8 cellular contexts compared by ENCODE assay signal in genomic region chr11:15649371-15650104, GRCh38.
DNase-seq lines count a peak whose midpoint lies in the region; ATAC-seq, FAIRE-seq and TF ChIP-seq lines count a peak whose summit lies in the region.

No MANE protein-coding gene starts in this region.

- H3K4me3 ChIP-seq in GM12878 (no peak overlapping the region), parathyroid adenoma (ENCODE audit: low read depth, low read length) (peak overlapping the region; percentile 48)

- DNase-seq in GM12878 (ENCODE audit: low read depth, low spot score) = no peak
- DNase-seq in globus pallidus (ENCODE audit: low spot score) = no peak
- no peak for DNase-seq in NCI-H2107 (lab: John Stamatoyannopoulos, UW)
- DNase-seq in DMS 273 (lab: John Stamatoyannopoulos, UW; ENCODE audit: unreplicated experiment) = no peak

- BruUV-seq in GM12878 (replicated peaks; lab: Mats Ljungman, UMichigan) = no TSS peak

- FAIRE-seq in GM12878 (lab: Jason Lieb, UNC) = no peak

- intact Hi-C loops in GM12878 (cut with micrococcal nuclease; ENCODE audit: unreplicated experiment) = loop anchor here (2.0 kb wide), 2 partner anchors 323 to 963 kb away; no protein-coding TSS in a partner anchor

- H3K4me1 ChIP-seq in GM12878 (ENCODE audit: control insufficient read depth, insufficient read depth, low read length) = no peaks in the 10 kb centered on the region; the same call in 1 of the 2 replicates
- no peaks in the 10 kb centered on the region for H3K4me1 ChIP-seq in parathyroid adenoma

- SMC1A ChIA-PET in GM12878 (lab: Charles Lee; ENCODE audit: uncharacterized antibody, unreplicated experiment) = interaction anchor here (0.8 to 1.5 kb wide), 5 partner anchors 111 to 338 kb away, joined by 3 to 6 read pairs (median 3); no protein-coding TSS in a partner anchor

- TF ChIP-seq POLR2A in GM12878 (IDR thresholded peaks at IDR 0.05; ENCODE audit: low read depth, low read length) = no peak

- H3K79me2 ChIP-seq in GM12878 (ENCODE audit: control insufficient read depth, insufficient read depth, low read length) (no peaks in the 10 kb centered on the region), parathyroid adenoma (no peaks in the 10 kb centered on the region)

- H3K36me3 ChIP-seq in GM12878 (ENCODE audit: control insufficient read depth in 2 of 2, insufficient read depth in 2 of 2, low read length in 1 of 2) = no peaks in the 10 kb centered on the region
- H3K36me3 ChIP-seq in parathyroid adenoma (ENCODE audit: control insufficient read depth, insufficient read depth, low read length) = no peaks in the 10 kb centered on the region

- TF ChIP-seq CTCF in GM12878 (IDR thresholded peaks at IDR 0.05 in 2 of 3, conservative IDR thresholded peaks at IDR 0.05 in 1 of 3; ENCODE audit: control insufficient read depth in 2 of 3, extremely low read depth in 1 of 3, insufficient read depth in 1 of 3, low read depth in 3 of 3, low read length in 3 of 3) (no peak), parathyroid adenoma (IDR thresholded peaks at IDR 0.05) (no peak)

- no peak for TF ChIP-seq EP300 in GM12878 (IDR thresholded peaks at IDR 0.05; ENCODE audit: borderline replicate concordance in 1 of 2, control insufficient read depth in 1 of 2, low read depth in 2 of 2, low read length in 2 of 2)

- H3K9me3 ChIP-seq in GM12878 (replicated peaks; ENCODE audit: control insufficient read depth, insufficient read depth, low read length) = no peaks in the 10 kb centered on the region
- no peaks in the 10 kb centered on the region for H3K9me3 ChIP-seq in parathyroid adenoma (ENCODE audit: control insufficient read depth, low read length)

- H2AFZ ChIP-seq in GM12878 (ENCODE audit: control insufficient read depth, low read depth, low read length) (no peak overlapping the region), parathyroid adenoma (peak overlapping the region; percentile 47)

- CTCF ChIA-PET in GM12878 (lab: Yijun Ruan, JAX) = interaction anchor here (0.6 to 1.7 kb wide), 16 partner anchors 8 to 964 kb away, joined by 3 to 6 read pairs (median 4); no protein-coding TSS in a partner anchor

- H4K20me1 ChIP-seq in GM12878 (ENCODE audit: control insufficient read depth, insufficient read depth) = no peaks in the 10 kb centered on the region

- RAD21 ChIA-PET in GM12878 (lab: Charles Lee; ENCODE audit: unreplicated experiment) = interaction anchor here (1.2 to 1.9 kb wide), 3 partner anchors 332 to 964 kb away, joined by 3 to 7 read pairs (median 5); no protein-coding TSS in a partner anchor

- in situ Hi-C loops in GM12878 (cut with MboI) = no loop called here

- H3K27ac ChIP-seq in GM12878 (ENCODE audit: control insufficient read depth, insufficient read depth) (no peak overlapping the region), parathyroid adenoma (no peak overlapping the region)

- ATAC-seq in GM18873 (IDR thresholded peaks at IDR 0.05; ENCODE audit: low FRiP score, unreplicated experiment) (peak; percentile 5), HG02870 (IDR thresholded peaks at IDR 0.05; ENCODE audit: unreplicated experiment) (peak; percentile 11), GM12878 (peak; percentile 25)
- no peak for ATAC-seq in activated CD4-positive, CD25-positive, alpha-beta regulatory T cell treated with anti-CD3 and anti-CD28 coated beads, Interleukin-2, amount 50 U/mL, for 24 hours

- H3K9ac ChIP-seq in GM12878 (ENCODE audit: control insufficient read depth, insufficient read depth, low read length) (no peak overlapping the region), parathyroid adenoma (no peak overlapping the region)

- no peak for TF ChIP-seq RAD21 in GM12878 (IDR thresholded peaks at IDR 0.05; ENCODE audit: insufficient read depth, low read depth, low read length)

- 29% methylated on average over 14 of the region's 14 CpGs for WGBS in GM12878 (ENCODE audit: insufficient coverage, insufficient replicate concordance, low lambda C conversion rate, missing lambda C conversion rate)

- peaks cover 3 to 4% of the 10 kb centered on the region in 2 experiments; a peak in 2 of 4 replicates for H3K27me3 ChIP-seq in GM12878 (replicated peaks in 1 of 2; ENCODE audit: control insufficient read depth in 2 of 2, insufficient read depth in 2 of 2, low read length in 1 of 2)
- H3K27me3 ChIP-seq in parathyroid adenoma (ENCODE audit: control insufficient read depth, insufficient read depth, low read length) = no peaks in the 10 kb centered on the region

- H3K4me2 ChIP-seq in GM12878 (ENCODE audit: control insufficient read depth, insufficient read depth) (no peak overlapping the region), parathyroid adenoma (ENCODE audit: low read length) (no peak overlapping the region)

- POLR2A ChIA-PET in GM12878 (lab: Charles Lee) = no interaction called here

TF ChIP-seq in GM12878, 131 proteins besides CTCF, POLR2A, EP300 and RAD21:
- TF ChIP-seq NBN (IDR thresholded peaks at IDR 0.05) (no peak), CEBPZ (IDR thresholded peaks at IDR 0.05; ENCODE audit: low read depth, low read length) (no peak), LARP7 (IDR thresholded peaks at IDR 0.05) (0 out of 2 replicates have a peak, but pooled peaks have one; percentile 25)

Comparison
In these comparisons a context has a peak if more than half of its experiments do, and no peak if none do; other contexts are left out.
1. ATAC-seq: peak in GM18873 (single experiment), HG02870 (single experiment) and GM12878 (single experiment); none in activated CD4-positive, CD25-positive, alpha-beta regulatory T cell treated with anti-CD3 and anti-CD28 coated beads, Interleukin-2, amount 50 U/mL, for 24 hours (0 of 2).